14 cellular contexts compared by ENCODE assay signal in genomic region chr21:16532841-16533240, GRCh38.
DNase-seq lines count a peak whose midpoint lies in the region; ATAC-seq, FAIRE-seq and TF ChIP-seq lines count a peak whose summit lies in the region.
"Had no signal": no experiment of that assay in that cellular context is flagged by ENCODE, and none has a peak within 500 bp of the region (broad histone marks: within the 10 kb centered on the region; RNA-seq: fewer than 3 reads in every experiment).

No MANE protein-coding gene starts in this region.

- no peak for ATAC-seq in GM21825 (IDR thresholded peaks at IDR 0.05; ENCODE audit: unreplicated experiment)

- H4K20me1 ChIP-seq in astrocyte (ENCODE audit: insufficient read depth, low read length) = no peaks in the 10 kb centered on the region
- H4K20me1 ChIP-seq: BLaER1 had no signal

- H3K36me3 ChIP-seq in astrocyte (ENCODE audit: insufficient read depth, low read length) = no peaks in the 10 kb centered on the region
- H3K36me3 ChIP-seq: BLaER1 had no signal

- FAIRE-seq in G401.6 (lab: Jason Lieb, UNC) (peak; percentile 39), astrocyte (lab: Jason Lieb, UNC) (peak; percentile 37), RCC 7860 (lab: Jason Lieb, UNC) (no peak)
- FAIRE-seq: GM18507 had no signal

- H3K4me3 ChIP-seq in astrocyte (ENCODE audit: insufficient read depth, low read depth, low read length) (no peak overlapping the region), fibroblast of villous mesenchyme (ENCODE audit: low read depth, low read length) (no peak overlapping the region), skeletal muscle cell (ENCODE audit: low read depth, low read length) (no peak overlapping the region), lower leg skin (ENCODE audit: low read depth, poor library complexity, severe bottlenecking) (no peak overlapping the region)
- H3K4me3 ChIP-seq: BLaER1 had no signal

- H3K4me2 ChIP-seq in astrocyte (ENCODE audit: low read length) = peak overlapping the region; percentile 85
- H3K4me2 ChIP-seq: BLaER1 had no signal

- H3K9me3 Mint-ChIP-seq in astrocyte (ENCODE audit: unreplicated experiment) = peaks cover 4% of the 10 kb centered on the region

- H2AFZ ChIP-seq in astrocyte (ENCODE audit: low read depth, low read length) = no peak overlapping the region

- H3K4me1 ChIP-seq in astrocyte (ENCODE audit: insufficient read depth, low read length) = peaks cover 23% of the 10 kb centered on the region
- H3K4me1 ChIP-seq: BLaER1 had no signal

- H3K27ac Mint-ChIP-seq in astrocyte (ENCODE audit: unreplicated experiment) = no peak overlapping the region
- H3K27ac Mint-ChIP-seq: activated CD4-positive, alpha-beta T cell treated with anti-CD3 and anti-CD28 coated beads, Interleukin-2, amount 10 ng/mL, durations not matched to agents 7 days and 5 days; naive B cell had no signal

- no peaks in the 10 kb centered on the region for H3K36me3 Mint-ChIP-seq in astrocyte (ENCODE audit: low read depth, unreplicated experiment)
- H3K36me3 Mint-ChIP-seq: naive B cell had no signal

- no peaks in the 10 kb centered on the region for H3K27me3 ChIP-seq in astrocyte (ENCODE audit: insufficient read depth, low read length)
- H3K27me3 ChIP-seq: BLaER1 had no signal

- TF ChIP-seq CTCF in astrocyte (IDR thresholded peaks at IDR 0.05; ENCODE audit: insufficient read depth, low read depth, low read length) = no peak
- TF ChIP-seq CTCF in fibroblast of villous mesenchyme (IDR thresholded peaks at IDR 0.05; ENCODE audit: insufficient read depth, low read depth, low read length) = no peak
- no peak for TF ChIP-seq CTCF in lower leg skin (IDR thresholded peaks at IDR 0.05)

- DNase-seq in astrocyte (ENCODE audit: low read depth) (peak; percentile 56), fibroblast of villous mesenchyme (ENCODE audit: low read depth) (peak; percentile 43), skeletal muscle cell (ENCODE audit: low read depth) (peak; percentile 37), NCI-H524 treated with DMSO at 0.1 percent for 48 hours (lab: John Stamatoyannopoulos, UW) (no peak), RCC 7860 (ENCODE audit: low spot score) (no peak), lower leg skin (ENCODE audit: low spot score in 2 of 2) (no peak)
- DNase-seq: activated CD4-positive, alpha-beta T cell treated with anti-CD3 and anti-CD28 coated beads, Interleukin-2, amount 10 ng/mL, durations not matched to agents 7 days and 5 days; activated effector memory CD4-positive, alpha-beta T cell treated with Interleukin-2 at 50 U/mL for 16 hours; EL; naive B cell had no signal

- peaks cover 59% of the 10 kb centered on the region for H3K79me2 ChIP-seq in astrocyte (ENCODE audit: insufficient read depth, low read length)

- H3K27me3 Mint-ChIP-seq in astrocyte (ENCODE audit: low read depth, unreplicated experiment) = no peaks in the 10 kb centered on the region
- H3K27me3 Mint-ChIP-seq: activated CD4-positive, alpha-beta T cell treated with anti-CD3 and anti-CD28 coated beads, Interleukin-2, amount 10 ng/mL, durations not matched to agents 7 days and 5 days; naive B cell had no signal

- H3K4me1 Mint-ChIP-seq in astrocyte (ENCODE audit: low read depth, unreplicated experiment) = peaks cover 7% of the 10 kb centered on the region
- H3K4me1 Mint-ChIP-seq: activated CD4-positive, alpha-beta T cell treated with anti-CD3 and anti-CD28 coated beads, Interleukin-2, amount 10 ng/mL, durations not matched to agents 7 days and 5 days; naive B cell had no signal

- H3K9ac ChIP-seq in astrocyte (ENCODE audit: low read length) = peak overlapping the region; percentile 19
- H3K9ac ChIP-seq: BLaER1 had no signal

- peak overlapping the region; percentile 88 for H3K27ac ChIP-seq in astrocyte (ENCODE audit: low read depth, low read length)
- H3K27ac ChIP-seq: BLaER1 had no signal

- 43 to 48% methylated on average over 4 of the region's 4 CpGs for WGBS in lower leg skin, 2 donors

- TF ChIP-seq POLR2A in lower leg skin (IDR thresholded peaks at IDR 0.05) = no peak

- intact Hi-C loops in lower leg skin (cut with DNase I; ENCODE audit: low total_unique reads) = no loop called here

- H3K4me3 Mint-ChIP-seq in astrocyte (ENCODE audit: unreplicated experiment) = no peak overlapping the region
- H3K4me3 Mint-ChIP-seq: activated CD4-positive, alpha-beta T cell treated with anti-CD3 and anti-CD28 coated beads, Interleukin-2, amount 10 ng/mL, durations not matched to agents 7 days and 5 days; naive B cell had no signal

- no peaks in the 10 kb centered on the region for H3K9me3 ChIP-seq in astrocyte (ENCODE audit: insufficient read depth, low read depth, low read length)
- H3K9me3 ChIP-seq: BLaER1 had no signal

Comparison
In these comparisons a context has a peak if more than half of its experiments do, and no peak if none do; other contexts are left out.
1. DNase-seq: peak in astrocyte (single experiment), fibroblast of villous mesenchyme (single experiment) and skeletal muscle cell (single experiment); none in NCI-H524 treated with DMSO at 0.1 percent for 48 hours (single experiment), RCC 7860 (single experiment) and lower leg skin (0 of 2).